In the genomic region with DNA sequence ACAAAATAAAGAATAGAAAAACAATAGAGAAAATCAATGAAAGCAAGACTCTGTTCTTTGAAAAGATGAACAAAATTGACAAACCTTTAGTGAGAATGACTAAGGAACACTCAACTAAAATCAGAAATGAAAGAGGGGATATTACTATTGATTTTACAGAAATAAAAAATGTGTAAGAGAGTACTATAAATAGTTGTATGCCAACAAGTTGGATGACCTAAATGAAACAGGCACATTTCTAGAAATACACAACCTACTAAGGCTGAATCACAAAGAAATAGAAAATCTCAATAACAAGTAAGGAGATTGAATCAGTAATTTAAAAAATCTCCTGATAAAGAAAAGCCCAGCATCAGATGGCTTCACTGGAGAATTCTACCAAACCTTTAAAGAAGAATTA, we compare ENCODE assay signal across 22 cellular contexts. TPM values are rescaled to one million over a fixed set of nuclear protein-coding genes. Genes with fewer than 3 reads are reported as not detected.
"Had no signal": no experiment of that assay in that cellular context is flagged by ENCODE, and none has a peak within 500 bp of the region (broad histone marks: within the 10 kb centered on the region; RNA-seq: fewer than 3 reads in every experiment).

No MANE protein-coding gene starts in this region.

- H3K36me3 Mint-ChIP-seq: activated naive CD8-positive, alpha-beta T cell treated with anti-CD3 and anti-CD28 coated beads, Interleukin-2, amount 10 ng/mL, durations not matched to agents 7 days and 5 days had no signal

- DNase-seq: activated CD4-positive, alpha-beta T cell treated with anti-CD3 and anti-CD28 coated beads for 4 hours; activated CD4-positive, alpha-beta T cell treated with anti-CD3 and anti-CD28 coated beads, Interleukin-2, amount 10 ng/mL, durations not matched to agents 7 days and 5 days; activated CD4-positive, alpha-beta T cell treated with anti-CD3 and anti-CD28 coated beads, Interleukin-2, amount 50 U/mL, for 4 hours; activated CD4-positive, CD25-positive, alpha-beta regulatory T cell; activated CD4-positive, CD25-positive, alpha-beta regulatory T cell treated with anti-CD3 and anti-CD28 coated beads, Interleukin-2, amount 50 U/mL, for 72 hours; activated CD8-positive, alpha-beta memory T cell treated with anti-CD3 and anti-CD28 coated beads for 24 hours; activated CD8-positive, alpha-beta T cell treated with anti-CD3 and anti-CD28 coated beads for 36 hours; activated effector memory CD4-positive, alpha-beta T cell treated with anti-CD3 and anti-CD28 coated beads, Interleukin-2, amount 50 U/mL, for 16 hours; activated naive CD8-positive, alpha-beta T cell treated with anti-CD3 and anti-CD28 coated beads, Interleukin-2, amount 10 ng/mL, durations not matched to agents 7 days and 5 days; central memory CD4-positive, alpha-beta T cell; cerebellar nuclear complex; colonic mucosa; effector CD8-positive, alpha-beta T cell; esophagus squamous epithelium; foreskin melanocyte; heart right ventricle; T-helper 2 cell had no signal

- H3K4me1 Mint-ChIP-seq: activated CD4-positive, alpha-beta T cell treated with anti-CD3 and anti-CD28 coated beads, Interleukin-2, amount 10 ng/mL, durations not matched to agents 7 days and 5 days; activated naive CD8-positive, alpha-beta T cell treated with anti-CD3 and anti-CD28 coated beads, Interleukin-2, amount 10 ng/mL, durations not matched to agents 7 days and 5 days; brain had no signal

- H3K4me3 Mint-ChIP-seq: activated CD4-positive, alpha-beta T cell treated with anti-CD3 and anti-CD28 coated beads, Interleukin-2, amount 10 ng/mL, durations not matched to agents 7 days and 5 days; activated CD8-positive, alpha-beta T cell treated with anti-CD3 and anti-CD28 coated beads for 36 hours; activated naive CD8-positive, alpha-beta T cell treated with anti-CD3 and anti-CD28 coated beads, Interleukin-2, amount 10 ng/mL, durations not matched to agents 7 days and 5 days; brain had no signal

- ATAC-seq: activated CD8-positive, alpha-beta T cell treated with anti-CD3 and anti-CD28 coated beads for 36 hours; gastroesophageal sphincter; heart right ventricle had no signal

- H3K27ac Mint-ChIP-seq: activated CD4-positive, alpha-beta T cell treated with anti-CD3 and anti-CD28 coated beads, Interleukin-2, amount 10 ng/mL, durations not matched to agents 7 days and 5 days; activated CD8-positive, alpha-beta T cell treated with anti-CD3 and anti-CD28 coated beads for 36 hours; activated naive CD8-positive, alpha-beta T cell treated with anti-CD3 and anti-CD28 coated beads, Interleukin-2, amount 10 ng/mL, durations not matched to agents 7 days and 5 days; activated T-helper 2 cell treated with anti-CD3 and anti-CD28 coated beads, Interferon-gamma antibody, Interleukin-2, Interleukin-4, amounts not matched to agents 10 μg/mL and 5 μg/mL and 100 μg/mL, durations not matched to agents 14 hours and 24 hours and 36 hours; brain had no signal

RNA-seq across cellular contexts. Expression of a gene that starts 18.4 kb away (rescaled TPM):
- total RNA-seq: activated CD8-positive, alpha-beta T cell treated with anti-CD3 and anti-CD28 coated beads for 36 hours; activated naive CD4-positive, alpha-beta T cell treated with anti-CD3 and anti-CD28 coated beads, Interleukin-2, amount 50 U/mL, for 72 hours; activated naive CD8-positive, alpha-beta T cell treated with anti-CD3 and anti-CD28 coated beads, Interleukin-2, amount 10 ng/mL, durations not matched to agents 7 days and 5 days; T-helper 1 cell treated with Interleukin-12 subunit alpha and Interleukin-12 subunit beta and Interleukin-4 antibody, amounts not matched to agents 30 ng/mL and 1 ng/mL, for 36 hours had no signal
